ENCODE assay signal across 21 cellular contexts in genomic region chr11:21814169-21814568, GRCh38.
A peak's percentile ranks its signal among the peaks of the same experiment; 100 is the strongest.
DNase-seq lines count a peak whose midpoint lies in the region; ATAC-seq, FAIRE-seq and TF ChIP-seq lines count a peak whose summit lies in the region.
"Had no signal": no experiment of that assay in that cellular context is flagged by ENCODE, and none has a peak within 500 bp of the region (broad histone marks: within the 10 kb centered on the region; RNA-seq: fewer than 3 reads in every experiment).

No MANE protein-coding gene starts in this region.

- no peak overlapping the region for H3K4me3 Mint-ChIP-seq in CD4-positive, alpha-beta memory T cell
- H3K4me3 Mint-ChIP-seq: activated CD8-positive, alpha-beta memory T cell treated with anti-CD3 and anti-CD28 coated beads, Interleukin-2, amount 10 ng/mL, durations not matched to agents 7 days and 5 days; CD8-positive, alpha-beta T cell had no signal

- ATAC-seq in HG03342 (IDR thresholded peaks at IDR 0.05; ENCODE audit: unreplicated experiment) (no peak), upper lobe of right lung (no peak)
- ATAC-seq: activated CD8-positive, alpha-beta memory T cell treated with anti-CD3 and anti-CD28 coated beads, Interleukin-2, amount 10 ng/mL, durations not matched to agents 7 days and 5 days; CD8-positive, alpha-beta T cell; sciatic nerve had no signal

- TF ChIP-seq CTCF in bronchial epithelial cell (IDR thresholded peaks at IDR 0.05; ENCODE audit: insufficient read depth, low read length, severe bottlenecking) (no peak), upper lobe of right lung (IDR thresholded peaks at IDR 0.05) (no peak)

- peaks cover 0 to 16% (median 7%) of the 10 kb centered on the region in 8 donors for H3K9me3 Mint-ChIP-seq in CD4-positive, alpha-beta memory T cell

- H3K27ac Mint-ChIP-seq in CD4-positive, alpha-beta memory T cell = no peak overlapping the region
- H3K27ac Mint-ChIP-seq: activated CD8-positive, alpha-beta memory T cell treated with anti-CD3 and anti-CD28 coated beads, Interleukin-2, amount 10 ng/mL, durations not matched to agents 7 days and 5 days; activated T-helper 2 cell treated with anti-CD3 and anti-CD28 coated beads, Interferon-gamma antibody, Interleukin-2, Interleukin-4, amounts not matched to agents 10 μg/mL and 5 μg/mL and 100 μg/mL, durations not matched to agents 14 hours and 24 hours and 36 hours; CD8-positive, alpha-beta T cell had no signal

- H3K9me3 ChIP-seq in CD4-positive, alpha-beta memory T cell (ENCODE audit: control insufficient read depth in 1 of 2, low read length in 2 of 2) = no peaks in the 10 kb centered on the region
- H3K9me3 ChIP-seq in upper lobe of right lung = no peaks in the 10 kb centered on the region
- H3K9me3 ChIP-seq: stomach had no signal

- intact Hi-C loops in CD4-positive, alpha-beta memory T cell (cut with micrococcal nuclease) = no loop called here
- intact Hi-C loops in upper lobe of right lung (cut with DNase I) = no loop called here

- no peaks in the 10 kb centered on the region for H3K36me3 ChIP-seq in bronchial epithelial cell (ENCODE audit: control insufficient read depth, insufficient read depth, low read length)
- no peaks in the 10 kb centered on the region for H3K36me3 ChIP-seq in CD4-positive, alpha-beta memory T cell (ENCODE audit: insufficient read depth, low read length)
- no peaks in the 10 kb centered on the region for H3K36me3 ChIP-seq in upper lobe of right lung
- H3K36me3 ChIP-seq: stomach had no signal

- no peak overlapping the region for H3K4me3 ChIP-seq in bronchial epithelial cell (ENCODE audit: low read depth, low read length)
- no peak overlapping the region for H3K4me3 ChIP-seq in CD4-positive, alpha-beta memory T cell (ENCODE audit: low read length in 2 of 2)
- no peak overlapping the region for H3K4me3 ChIP-seq in upper lobe of right lung
- H3K4me3 ChIP-seq: stomach had no signal

- H3K27me3 ChIP-seq in bronchial epithelial cell (ENCODE audit: control insufficient read depth, insufficient read depth, low read length) (no peaks in the 10 kb centered on the region), upper lobe of right lung (no peaks in the 10 kb centered on the region)
- no peaks in the 10 kb centered on the region for H3K27me3 ChIP-seq in CD4-positive, alpha-beta memory T cell (ENCODE audit: insufficient read depth, low read length)
- H3K27me3 ChIP-seq: stomach had no signal

- CTCF ChIA-PET in CD4-positive, alpha-beta memory T cell (lab: Charles Lee; ENCODE audit: partially characterized antibody) = no interaction called here

- H3K4me1 Mint-ChIP-seq in CD4-positive, alpha-beta memory T cell = no peaks in the 10 kb centered on the region
- H3K4me1 Mint-ChIP-seq: activated CD8-positive, alpha-beta memory T cell treated with anti-CD3 and anti-CD28 coated beads, Interleukin-2, amount 10 ng/mL, durations not matched to agents 7 days and 5 days had no signal

- FAIRE-seq in bronchial epithelial cell (lab: Jason Lieb, UNC) = no peak

- POLR2A ChIA-PET in CD4-positive, alpha-beta memory T cell (lab: Charles Lee; ENCODE audit: partially characterized antibody) = no interaction called here

- DNase-seq in NCI-H345 (lab: John Stamatoyannopoulos, UW) (peak; percentile 18), NCI-H345 treated with DMSO at 0.1 percent for 48 hours (lab: John Stamatoyannopoulos, UW; ENCODE audit: unreplicated experiment) (no peak), NCI-H146 (lab: John Stamatoyannopoulos, UW) (peak; percentile 36), bronchial epithelial cell (ENCODE audit: low read depth) (peak; percentile 38), non-pigmented ciliary epithelial cell (ENCODE audit: low read depth) (peak; percentile 51), upper lobe of right lung (no peak)
- no peak for DNase-seq in CD4-positive, alpha-beta memory T cell
- DNase-seq: activated CD8-positive, alpha-beta memory T cell treated with anti-CD3 and anti-CD28 coated beads, Interleukin-2, amount 10 ng/mL, durations not matched to agents 7 days and 5 days; CD8-positive, alpha-beta T cell; GDM1; hypothalamus; kidney glomerular epithelial cell; MV-4-11; NCI-H2171; nucleus accumbens; SHP77; stomach; T-helper 9 cell had no signal

- H3K36me3 Mint-ChIP-seq in CD4-positive, alpha-beta memory T cell = no peaks in the 10 kb centered on the region
- H3K36me3 Mint-ChIP-seq: activated CD8-positive, alpha-beta memory T cell treated with anti-CD3 and anti-CD28 coated beads, Interleukin-2, amount 10 ng/mL, durations not matched to agents 7 days and 5 days; CD8-positive, alpha-beta T cell had no signal

- no peaks in the 10 kb centered on the region for H3K4me1 ChIP-seq in CD4-positive, alpha-beta memory T cell (ENCODE audit: insufficient read depth, low read length)
- no peaks in the 10 kb centered on the region for H3K4me1 ChIP-seq in upper lobe of right lung
- H3K4me1 ChIP-seq: stomach had no signal

- no peak overlapping the region for H3K27ac ChIP-seq in CD4-positive, alpha-beta memory T cell (ENCODE audit: low read depth, low read length)
- no peak overlapping the region for H3K27ac ChIP-seq in upper lobe of right lung
- H3K27ac ChIP-seq: stomach had no signal

- no peaks in the 10 kb centered on the region for H3K27me3 Mint-ChIP-seq in CD4-positive, alpha-beta memory T cell
- H3K27me3 Mint-ChIP-seq: activated CD8-positive, alpha-beta memory T cell treated with anti-CD3 and anti-CD28 coated beads, Interleukin-2, amount 10 ng/mL, durations not matched to agents 7 days and 5 days had no signal

Comparison
In these comparisons a context has a peak if more than half of its experiments do, and no peak if none do; other contexts are left out.
1. DNase-seq: peak in NCI-H345 (single experiment), NCI-H146 (single experiment), bronchial epithelial cell (single experiment) and non-pigmented ciliary epithelial cell (single experiment); none in NCI-H345 treated with DMSO at 0.1 percent for 48 hours (single experiment), CD4-positive, alpha-beta memory T cell (0 of 5) and upper lobe of right lung (single experiment).